ENCODE assay signal across 8 cellular contexts in the genomic region with DNA sequence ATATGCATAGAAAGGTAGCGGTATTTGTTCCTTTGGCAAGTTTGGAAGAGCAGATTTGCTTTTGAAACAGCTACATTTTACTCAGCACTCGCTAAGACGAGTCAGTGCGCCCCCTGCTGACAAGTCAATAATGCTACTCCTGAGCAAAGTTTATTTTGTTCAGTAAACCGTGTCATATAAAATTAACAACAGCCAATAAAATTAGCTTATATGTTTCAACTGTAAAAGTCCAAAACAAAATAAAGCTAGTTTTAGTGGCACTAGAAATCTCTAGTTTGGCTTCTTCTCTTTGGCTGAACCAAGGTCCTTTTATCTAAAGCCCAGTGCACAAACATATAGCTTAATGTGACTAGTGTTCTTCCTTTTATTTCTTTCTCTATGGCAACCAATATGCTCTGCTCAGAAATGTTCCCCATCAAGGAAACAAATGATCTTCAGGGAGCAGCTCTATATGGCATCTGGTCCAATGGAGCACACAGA. TPM values are rescaled to one million over a fixed set of nuclear protein-coding genes. Genes with fewer than 3 reads are reported as not detected.
DNase-seq lines count a peak whose midpoint lies in the region; ATAC-seq and TF ChIP-seq lines count a peak whose summit lies in the region.

No MANE protein-coding gene starts in this region.

- H3K9me2 ChIP-seq in hepatocyte (replicated peaks; ENCODE audit: insufficient read depth): no peaks in the 10 kb centered on the region

- ATAC-seq in HG03378 (IDR thresholded peaks at IDR 0.05; ENCODE audit: unreplicated experiment) (peak; percentile 49), HG03045 (IDR thresholded peaks at IDR 0.05; ENCODE audit: unreplicated experiment) (no peak)

- H2AFZ ChIP-seq in OCI-LY3 (ENCODE audit: low read depth, low read length) (no peak overlapping the region; the same call in 1 of the 2 replicates), hepatocyte (no peak overlapping the region)

- no peak overlapping the region for H3K27ac Mint-ChIP-seq in activated naive CD8-positive, alpha-beta T cell treated with anti-CD3 and anti-CD28 coated beads for 36 hours

- H3K36me3 ChIP-seq in OCI-LY3 (replicated peaks; ENCODE audit: low read depth, low read length) (no peaks in the 10 kb centered on the region), hepatocyte (replicated peaks; ENCODE audit: insufficient read depth, low read depth) (no peaks in the 10 kb centered on the region)

- H3K27ac ChIP-seq in OCI-LY3 (ENCODE audit: low read length) (no peak overlapping the region), hepatocyte (no peak overlapping the region)

- H3K4me2 ChIP-seq in OCI-LY3 (ENCODE audit: low read length): peak overlapping the region; percentile 63
- H3K4me2 ChIP-seq in hepatocyte: no peak overlapping the region

- 1% methylated on average over 5 of the region's 5 CpGs for WGBS in hepatocyte (ENCODE audit: low lambda C conversion rate, missing lambda C conversion rate)

- H3K27me3 Mint-ChIP-seq in activated naive CD8-positive, alpha-beta T cell treated with anti-CD3 and anti-CD28 coated beads for 36 hours: peaks cover 100% of the 10 kb centered on the region

- no peak overlapping the region for H3K9ac ChIP-seq in OCI-LY3 (ENCODE audit: low read length)

- H3K4me1 Mint-ChIP-seq in activated naive CD8-positive, alpha-beta T cell treated with anti-CD3 and anti-CD28 coated beads for 36 hours: peaks cover 31% of the 10 kb centered on the region

- H3K9me3 ChIP-seq in OCI-LY3 (ENCODE audit: insufficient read depth, low read length): no peaks in the 10 kb centered on the region
- H3K9me3 ChIP-seq in hepatocyte (ENCODE audit: low read depth): no peaks in the 10 kb centered on the region

- H3K79me2 ChIP-seq in OCI-LY3 (ENCODE audit: low read length): no peaks in the 10 kb centered on the region
- H3K79me2 ChIP-seq in hepatocyte: no peaks in the 10 kb centered on the region

- no peaks in the 10 kb centered on the region for H4K20me1 ChIP-seq in OCI-LY3 (ENCODE audit: insufficient read depth, low read length)
- H4K20me1 ChIP-seq in hepatocyte (ENCODE audit: insufficient read depth, poor library complexity, severe bottlenecking): no peaks in the 10 kb centered on the region

- peak; percentile 51 for DNase-seq in SIG-M5 treated with dmso at 0.1 percent for 504 hours (lab: John Stamatoyannopoulos, UW; ENCODE audit: unreplicated experiment)
- no peak for DNase-seq in SIG-M5 (lab: John Stamatoyannopoulos, UW)
- DNase-seq in activated naive CD8-positive, alpha-beta T cell treated with anti-CD3 and anti-CD28 coated beads for 36 hours: peak; percentile 56
- DNase-seq in hepatocyte (ENCODE audit: low spot score): peak; percentile 85
- peak; percentile 40 for DNase-seq in smooth muscle cell of the brain vasculature (ENCODE audit: low read depth, low spot score)

- H3K9me3 Mint-ChIP-seq in activated naive CD8-positive, alpha-beta T cell treated with anti-CD3 and anti-CD28 coated beads for 36 hours: no peaks in the 10 kb centered on the region

- H3K4me3 ChIP-seq in OCI-LY3 (ENCODE audit: low read length) (peak overlapping the region; percentile 47), hepatocyte (no peak overlapping the region)

- H3K4me1 ChIP-seq in OCI-LY3 (ENCODE audit: low read length) (peaks cover 29% of the 10 kb centered on the region), hepatocyte (ENCODE audit: insufficient read depth) (peaks cover 16% of the 10 kb centered on the region)

- TF ChIP-seq CTCF in OCI-LY3 (IDR thresholded peaks at IDR 0.05; ENCODE audit: low read depth, low read length): peak; percentile 90
- TF ChIP-seq CTCF in hepatocyte (IDR thresholded peaks at IDR 0.05; ENCODE audit: poor library complexity): peak; percentile 89

- H3K27me3 ChIP-seq in OCI-LY3 (ENCODE audit: low read depth, low read length) (peaks cover 46% of the 10 kb centered on the region), hepatocyte (peaks cover 95% of the 10 kb centered on the region)

- no peak overlapping the region for H3K4me3 Mint-ChIP-seq in activated naive CD8-positive, alpha-beta T cell treated with anti-CD3 and anti-CD28 coated beads for 36 hours

- no peaks in the 10 kb centered on the region for H3K36me3 Mint-ChIP-seq in activated naive CD8-positive, alpha-beta T cell treated with anti-CD3 and anti-CD28 coated beads for 36 hours

RNA-seq across cellular contexts. Expression of a gene that starts 4.3 kb away (rescaled TPM):
- total RNA-seq in activated naive CD8-positive, alpha-beta T cell treated with anti-CD3 and anti-CD28 coated beads for 36 hours: not detected
- not detected in 2 replicates for total RNA-seq in hepatocyte
- not detected in 2 replicates for polyA plus RNA-seq in hepatocyte
